In genomic region chr17:70375813-70376448, GRCh38 we compare ENCODE assay signal across 24 cellular contexts.
"Had no signal": no experiment of that assay in that cellular context is flagged by ENCODE, and none has a peak within 500 bp of the region (broad histone marks: within the 10 kb centered on the region; RNA-seq: fewer than 3 reads in every experiment).

No MANE protein-coding gene starts in this region.

- H3K27me3 ChIP-seq: esophagus muscularis mucosa, foreskin keratinocyte, heart right ventricle, stomach, testis, tibial artery had no signal

- H3K9me3 ChIP-seq: esophagus muscularis mucosa, stomach, testis, tibial artery had no signal

- H3K4me1 ChIP-seq: esophagus muscularis mucosa, foreskin keratinocyte, stomach, testis, tibial artery had no signal

- H3K27ac ChIP-seq: coronary artery, esophagus muscularis mucosa, foreskin keratinocyte, heart right ventricle, stomach, testis, tibial artery had no signal

- ATAC-seq: foreskin keratinocyte; heart right ventricle; left lobe of liver; naive thymus-derived CD4-positive, alpha-beta T cell; sciatic nerve; stimulated activated effector memory CD8-positive, alpha-beta T cell treated with anti-CD3 and anti-CD28 coated beads, Interleukin-12 subunit alpha, Interleukin-12 subunit beta, amount 100 ng/mL, for 72 hours had no signal

- H3K4me3 ChIP-seq: coronary artery, esophagus muscularis mucosa, heart right ventricle, smooth muscle cell, stomach, testis, tibial artery had no signal

- DNase-seq: dermis blood vessel endothelial cell; effector memory CD4-positive, alpha-beta T cell; foreskin keratinocyte; glutamatergic neuron; heart right ventricle; hippocampal formation; mammary epithelial cell; midbrain; naive thymus-derived CD4-positive, alpha-beta T cell; nephron progenitor cell; posterior cingulate gyrus; stimulated activated CD4-positive, alpha-beta T cell treated with anti-CD3 and anti-CD28 coated beads, Interleukin-12 subunit alpha, Interleukin-12 subunit beta, amount 100 ng/mL, for 4 hours; stimulated activated CD4-positive, alpha-beta T cell treated with anti-CD3 and anti-CD28 coated beads, Interleukin-1b, Interleukin-23, amount 100 ng/mL, for 48 hours; stimulated activated CD4-positive, alpha-beta T cell treated with anti-CD3 and anti-CD28 coated beads, Interleukin-4, amount 100 ng/mL, for 24 hours; stimulated activated naive CD4-positive, alpha-beta T cell treated with Interleukin-2 at 50 U/mL for 16 hours; stomach; testis; tibial artery had no signal

- H3K36me3 ChIP-seq: esophagus muscularis mucosa, heart right ventricle, stomach, tibial artery had no signal
